11 cellular contexts compared by ENCODE assay signal in the genomic region with DNA sequence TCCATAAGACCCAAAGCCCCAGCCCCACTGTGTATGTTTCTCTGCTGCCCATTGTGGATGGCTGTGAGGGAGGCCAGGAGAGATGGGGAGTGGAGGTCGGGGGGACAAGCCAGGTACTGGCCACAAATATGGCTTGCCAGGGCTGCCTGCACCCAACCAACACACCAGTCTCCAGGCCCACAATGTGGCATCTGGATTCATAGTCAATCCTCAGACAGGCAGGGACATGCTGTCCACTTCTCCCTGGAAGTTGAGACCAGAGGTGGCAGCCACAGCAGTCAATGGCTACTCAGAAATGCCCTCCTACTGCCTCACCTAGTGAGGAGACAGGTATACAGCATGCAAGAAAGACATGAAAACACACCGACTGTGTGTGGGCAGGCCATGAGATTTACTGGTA.
DNase-seq lines count a peak whose midpoint lies in the region; ATAC-seq, FAIRE-seq and TF ChIP-seq lines count a peak whose summit lies in the region.
"Had no signal": no experiment of that assay in that cellular context is flagged by ENCODE, and none has a peak within 500 bp of the region (broad histone marks: within the 10 kb centered on the region; RNA-seq: fewer than 3 reads in every experiment).

No MANE protein-coding gene starts in this region.

- H3K4me3 Mint-ChIP-seq in CD14-positive monocyte = no peak overlapping the region
- H3K4me3 Mint-ChIP-seq in nephron progenitor cell = no peak overlapping the region
- H3K4me3 Mint-ChIP-seq: activated CD4-positive, alpha-beta memory T cell treated with anti-CD3 and anti-CD28 coated beads, Interleukin-2, amount 10 ng/mL, durations not matched to agents 7 days and 5 days had no signal

- H3K36me3 ChIP-seq in endothelial cell of umbilical vein (ENCODE audit: control insufficient read depth in 2 of 2, extremely low read depth in 1 of 2, insufficient read depth in 2 of 2, low read length in 2 of 2) (no peaks in the 10 kb centered on the region), osteoblast (ENCODE audit: insufficient read depth, low read length) (no peaks in the 10 kb centered on the region), vagina (no peaks in the 10 kb centered on the region)
- H3K36me3 ChIP-seq: right atrium auricular region had no signal

- dilution Hi-C loops in endothelial cell of umbilical vein (cut with MboI; ENCODE audit: extremely low pct_ligation_motif_present, low sequenced_read_pairs) = no loop called here

- H3K4me1 Mint-ChIP-seq in CD14-positive monocyte = peaks cover 48% of the 10 kb centered on the region
- H3K4me1 Mint-ChIP-seq in nephron progenitor cell = no peaks in the 10 kb centered on the region

- no peaks in the 10 kb centered on the region for H3K9me1 ChIP-seq in endothelial cell of umbilical vein (replicated peaks; ENCODE audit: control insufficient read depth, extremely low read depth, insufficient read depth, low read length)

- H3K79me2 ChIP-seq in endothelial cell of umbilical vein (ENCODE audit: control insufficient read depth, insufficient read depth, low read length) (peaks cover 10% of the 10 kb centered on the region), osteoblast (ENCODE audit: insufficient read depth, low read length) (peaks cover 19% of the 10 kb centered on the region)

- ATAC-seq in SK-N-SH treated with all-trans-retinoic acid at 6 μM for 48 hours (peak; percentile 3), HG03139 (IDR thresholded peaks at IDR 0.05; ENCODE audit: unreplicated experiment) (no peak)

- H3K27me3 Mint-ChIP-seq in CD14-positive monocyte (ENCODE audit: low read depth in 3 of 3) (peaks cover 0 to 5% (median 0%) of the 10 kb centered on the region in 3 donors), nephron progenitor cell (ENCODE audit: low read depth, poor library complexity) (peaks cover 3% of the 10 kb centered on the region)
- H3K27me3 Mint-ChIP-seq: activated CD4-positive, alpha-beta memory T cell treated with anti-CD3 and anti-CD28 coated beads, Interleukin-2, amount 10 ng/mL, durations not matched to agents 7 days and 5 days; stimulated activated naive CD8-positive, alpha-beta T cell treated with anti-CD3 and anti-CD28 coated beads, Interleukin-15, amount 100 ng/mL, for 72 hours had no signal

- H3K27ac ChIP-seq in endothelial cell of umbilical vein (ENCODE audit: insufficient read depth, low read depth, low read length) = peak overlapping the region; percentile 67
- H3K27ac ChIP-seq in osteoblast (ENCODE audit: low read depth, low read length) = peak overlapping the region; percentile 97
- peak overlapping the region; percentile 53 for H3K27ac ChIP-seq in vagina

- H2AFZ ChIP-seq in endothelial cell of umbilical vein (ENCODE audit: low read depth, low read length) = no peak overlapping the region
- no peak overlapping the region for H2AFZ ChIP-seq in osteoblast (ENCODE audit: low read length)

- POLR2A ChIA-PET in endothelial cell of umbilical vein (lab: Charles Lee) = no interaction called here

- H3K27ac Mint-ChIP-seq in CD14-positive monocyte = peak overlapping the region in 2 of 7 donors; percentile 42 to 81
- H3K27ac Mint-ChIP-seq in nephron progenitor cell = no peak overlapping the region
- H3K27ac Mint-ChIP-seq: activated CD4-positive, alpha-beta memory T cell treated with anti-CD3 and anti-CD28 coated beads, Interleukin-2, amount 10 ng/mL, durations not matched to agents 7 days and 5 days had no signal

- FAIRE-seq in endothelial cell of umbilical vein (lab: Jason Lieb, UNC) = peak; percentile 61

- no peak for TF ChIP-seq POLR2A in endothelial cell of umbilical vein (IDR thresholded peaks at IDR 0.05; ENCODE audit: low read depth, low read length)
- no peak for TF ChIP-seq POLR2A in vagina (IDR thresholded peaks at IDR 0.05)

- H3K27me3 ChIP-seq in endothelial cell of umbilical vein (ENCODE audit: control insufficient read depth in 2 of 2, insufficient read depth in 2 of 2, low read length in 2 of 2) (no peaks in the 10 kb centered on the region), osteoblast (ENCODE audit: insufficient read depth, low read length) (no peaks in the 10 kb centered on the region), vagina (no peaks in the 10 kb centered on the region)
- H3K27me3 ChIP-seq: right atrium auricular region had no signal

- no peak overlapping the region for H3K4me3 ChIP-seq in endothelial cell of umbilical vein (replicated peaks in 1 of 3; ENCODE audit: insufficient read depth in 1 of 3, low read depth in 1 of 3, low read length in 3 of 3)
- peak overlapping the region; percentile 1 for H3K4me3 ChIP-seq in osteoblast (ENCODE audit: insufficient read depth, low read length)
- H3K4me3 ChIP-seq in vagina = no peak overlapping the region
- H3K4me3 ChIP-seq: right atrium auricular region had no signal

- H3K9me3 ChIP-seq in endothelial cell of umbilical vein (replicated peaks; ENCODE audit: control insufficient read depth, insufficient read depth, low read length) (no peaks in the 10 kb centered on the region), osteoblast (ENCODE audit: low read depth, low read length) (no peaks in the 10 kb centered on the region), vagina (no peaks in the 10 kb centered on the region)
- H3K9me3 ChIP-seq: right atrium auricular region had no signal

- H3K4me2 ChIP-seq in endothelial cell of umbilical vein (ENCODE audit: insufficient read depth, low read length) (no peak overlapping the region), osteoblast (ENCODE audit: insufficient read depth, low read length) (no peak overlapping the region)

- CTCF ChIA-PET in endothelial cell of umbilical vein (lab: Charles Lee) = no interaction called here

- intact Hi-C loops in endothelial cell of umbilical vein (cut with micrococcal nuclease) (loop anchor here (5.0 kb wide), 1 partner anchor 102 kb away; the partner anchor contains the start of gene SHB), vagina (cut with DNase I) (no loop called here), CD14-positive monocyte (cut with micrococcal nuclease) (loop anchor here in 1 of 2 donors (10.0 kb wide), 1 partner anchor 100 kb away; the partner anchor contains the start of gene SHB)

- H3K36me3 Mint-ChIP-seq in CD14-positive monocyte (peaks cover 2% of the 10 kb centered on the region in 2 donors), nephron progenitor cell (ENCODE audit: low read depth) (no peaks in the 10 kb centered on the region)

- BruUV-seq in endothelial cell of umbilical vein (replicated peaks; lab: Mats Ljungman, UMichigan) = no TSS peak

- H3K9ac ChIP-seq in endothelial cell of umbilical vein (replicated peaks; ENCODE audit: extremely low read depth, insufficient read depth, low read length) = no peak overlapping the region

- peaks cover 49% of the 10 kb centered on the region for H3K4me1 ChIP-seq in endothelial cell of umbilical vein (ENCODE audit: control insufficient read depth, extremely low read depth, insufficient read depth, low read length)
- H3K4me1 ChIP-seq in osteoblast (ENCODE audit: insufficient read depth, low read length) = peaks cover 56% of the 10 kb centered on the region
- peaks cover 63% of the 10 kb centered on the region for H3K4me1 ChIP-seq in vagina

- DNase-seq in endothelial cell of umbilical vein (ENCODE audit: low read depth, low spot score) = no peak
- no peak for DNase-seq in osteoblast (ENCODE audit: insufficient read length, low spot score, missing footprints)
- no peak for DNase-seq in vagina (ENCODE audit: extremely low spot score in 2 of 2)
- no peak for DNase-seq in CD14-positive monocyte (ENCODE audit: low spot score)
- DNase-seq in nephron progenitor cell = no peak
- DNase-seq: activated CD4-positive, alpha-beta memory T cell treated with anti-CD3 and anti-CD28 coated beads, Interleukin-2, amount 10 ng/mL, durations not matched to agents 7 days and 5 days; activated effector memory CD4-positive, alpha-beta T cell treated with Interleukin-2 at 50 U/mL for 16 hours had no signal

- H4K20me1 ChIP-seq in endothelial cell of umbilical vein (replicated peaks; ENCODE audit: control insufficient read depth, extremely low read depth, insufficient read depth, low read length) (no peaks in the 10 kb centered on the region), osteoblast (ENCODE audit: insufficient read depth, low read length) (no peaks in the 10 kb centered on the region)

- TF ChIP-seq CTCF in endothelial cell of umbilical vein (IDR thresholded peaks at IDR 0.05; ENCODE audit: extremely low read depth in 1 of 2, insufficient read depth in 1 of 2, low read depth in 1 of 2, low read length in 2 of 2) = no peak
- TF ChIP-seq CTCF in osteoblast (IDR thresholded peaks at IDR 0.05; ENCODE audit: extremely low read depth, low read depth, low read length) = no peak
- TF ChIP-seq CTCF in vagina (IDR thresholded peaks at IDR 0.05) = no peak
- TF ChIP-seq CTCF in CD14-positive monocyte (IDR thresholded peaks at IDR 0.05) = no peak
- TF ChIP-seq CTCF in nephron progenitor cell (IDR thresholded peaks at IDR 0.05) = no peak

- H3K9me3 Mint-ChIP-seq in CD14-positive monocyte = peaks cover 0 to 1% (median 0%) of the 10 kb centered on the region in 7 donors
- H3K9me3 Mint-ChIP-seq in nephron progenitor cell = no peaks in the 10 kb centered on the region
- H3K9me3 Mint-ChIP-seq: activated CD4-positive, alpha-beta memory T cell treated with anti-CD3 and anti-CD28 coated beads, Interleukin-2, amount 10 ng/mL, durations not matched to agents 7 days and 5 days; stimulated activated naive CD8-positive, alpha-beta T cell treated with anti-CD3 and anti-CD28 coated beads, Interleukin-15, amount 100 ng/mL, for 72 hours had no signal

TF ChIP-seq in SK-N-SH treated with all-trans-retinoic acid at 6 μM for 48 hours, 23 proteins besides CTCF, POLR2A, EP300 and RAD21 (continues in another document):
- no peak for TF ChIP-seq PPARA (CRISPR knock-in tag; IDR thresholded peaks at IDR 0.05; ENCODE audit: borderline replicate concordance)
- TF ChIP-seq RARB (CRISPR knock-in tag; IDR thresholded peaks at IDR 0.05) = no peak
- TF ChIP-seq ISL1 (CRISPR knock-in tag; IDR thresholded peaks at IDR 0.05) = no peak
- no peak for TF ChIP-seq ARNTL (CRISPR knock-in tag; IDR thresholded peaks at IDR 0.05; ENCODE audit: borderline replicate concordance, low read depth)
- TF ChIP-seq TCF4 (CRISPR knock-in tag; IDR thresholded peaks at IDR 0.05; ENCODE audit: borderline replicate concordance) = no peak
- no peak for TF ChIP-seq TOX (CRISPR knock-in tag; IDR thresholded peaks at IDR 0.05; ENCODE audit: borderline replicate concordance)
- no peak for TF ChIP-seq ZFP3 (CRISPR knock-in tag; IDR thresholded peaks at IDR 0.05)
- TF ChIP-seq SNAI2 (CRISPR knock-in tag; IDR thresholded peaks at IDR 0.05) = no peak

TF ChIP-seq in endothelial cell of umbilical vein, 7 proteins besides CTCF, POLR2A, EP300 and RAD21 (continues in another document):
- TF ChIP-seq GATA2 (IDR thresholded peaks at IDR 0.05; ENCODE audit: insufficient read depth, insufficient read length, low read depth, low read length) (no peak), MAX (IDR thresholded peaks at IDR 0.05; ENCODE audit: insufficient read depth, insufficient read length) (no peak), MYC (IDR thresholded peaks at IDR 0.05; ENCODE audit: low read depth, low read length) (no peak), POLR2AphosphoS5 (IDR thresholded peaks at IDR 0.05; ENCODE audit: insufficient read depth, low read depth, low read length) (no peak)
